ENCODE assay signal across 26 cellular contexts in the genomic region with DNA sequence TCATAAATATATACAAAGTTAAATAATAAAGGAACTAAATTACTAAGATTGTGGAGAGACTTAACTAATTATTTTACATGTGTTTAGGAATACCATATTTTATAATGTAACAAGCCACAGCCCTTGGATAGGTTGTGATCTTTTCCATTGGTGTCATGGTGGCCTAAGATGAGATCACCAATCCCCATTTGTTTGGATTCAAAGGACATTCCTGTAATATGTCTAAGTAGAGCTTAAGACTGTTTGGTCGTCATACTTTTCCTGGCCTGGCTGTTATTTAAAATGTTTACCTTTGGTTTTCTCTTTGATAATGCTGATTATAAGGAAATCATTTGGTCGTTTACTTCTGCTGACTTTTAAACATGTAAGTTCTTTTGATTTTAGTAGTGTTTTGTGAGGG.
"Had no signal": no experiment of that assay in that cellular context is flagged by ENCODE, and none has a peak within 500 bp of the region (broad histone marks: within the 10 kb centered on the region; RNA-seq: fewer than 3 reads in every experiment).

No MANE protein-coding gene starts in this region.

- H3K4me1 Mint-ChIP-seq: naive thymus-derived CD8-positive, alpha-beta T cell; stimulated activated effector memory CD8-positive, alpha-beta T cell treated with anti-CD3 and anti-CD28 coated beads, Interleukin-12 subunit alpha, Interleukin-12 subunit beta, amount 100 ng/mL, for 72 hours had no signal

- H3K9me3 Mint-ChIP-seq: endodermal cell; naive thymus-derived CD8-positive, alpha-beta T cell; nephron progenitor cell; stimulated activated effector memory CD8-positive, alpha-beta T cell treated with anti-CD3 and anti-CD28 coated beads, Interleukin-12 subunit alpha, Interleukin-12 subunit beta, amount 100 ng/mL, for 72 hours had no signal

- H3K4me1 ChIP-seq: gastrocnemius medialis, left lung, psoas muscle, sigmoid colon, stomach, thyroid gland, vagina had no signal

- H3K9me3 ChIP-seq: gastrocnemius medialis, left lung, ovary, psoas muscle, sigmoid colon, stomach, thyroid gland, vagina had no signal

- H3K27ac ChIP-seq: epithelial cell of prostate, gastrocnemius medialis, left lung, ovary, psoas muscle, sigmoid colon, stomach, thyroid gland, vagina had no signal

- ATAC-seq: esophagus mucosa; gastrocnemius medialis; left cardiac atrium; left lung; naive thymus-derived CD8-positive, alpha-beta T cell; psoas muscle; right cardiac atrium; stimulated activated effector memory CD8-positive, alpha-beta T cell treated with anti-CD3 and anti-CD28 coated beads, Interleukin-12 subunit alpha, Interleukin-12 subunit beta, amount 100 ng/mL, for 72 hours had no signal

- H3K27me3 ChIP-seq: dorsolateral prefrontal cortex, gastrocnemius medialis, left lung, ovary, sigmoid colon, stomach, thyroid gland, vagina had no signal

- H3K36me3 ChIP-seq: gastrocnemius medialis, left lung, ovary, thyroid gland, vagina had no signal

- H3K27ac Mint-ChIP-seq: naive thymus-derived CD8-positive, alpha-beta T cell; nephron progenitor cell; stimulated activated effector memory CD8-positive, alpha-beta T cell treated with anti-CD3 and anti-CD28 coated beads, Interleukin-12 subunit alpha, Interleukin-12 subunit beta, amount 100 ng/mL, for 72 hours had no signal

- H3K4me3 Mint-ChIP-seq: endodermal cell; naive thymus-derived CD8-positive, alpha-beta T cell; nephron progenitor cell; stimulated activated effector memory CD8-positive, alpha-beta T cell treated with anti-CD3 and anti-CD28 coated beads, Interleukin-12 subunit alpha, Interleukin-12 subunit beta, amount 100 ng/mL, for 72 hours had no signal

- H3K27me3 Mint-ChIP-seq: naive thymus-derived CD8-positive, alpha-beta T cell had no signal

- DNase-seq: dorsolateral prefrontal cortex; effector CD4-positive, alpha-beta T cell; endodermal cell; foreskin fibroblast; gastrocnemius medialis; left cardiac atrium; left lung; mesendoderm; naive thymus-derived CD8-positive, alpha-beta T cell; nephron progenitor cell; nucleus accumbens; ovary; posterior cingulate gyrus; psoas muscle; right cardiac atrium; sigmoid colon; stimulated activated CD4-positive, alpha-beta T cell treated with anti-CD3 and anti-CD28 coated beads, Interleukin-2, amount 100 ng/mL, for 24 hours; stimulated activated CD4-positive, alpha-beta T cell treated with anti-CD3 and anti-CD28 coated beads, Interleukin-4, amount 100 ng/mL, for 24 hours; stimulated activated naive CD4-positive, alpha-beta T cell treated with Interleukin-2 at 50 U/mL for 16 hours; stomach; thyroid gland; trophoblast cell had no signal

- H3K4me3 ChIP-seq: dorsolateral prefrontal cortex, gastrocnemius medialis, left lung, ovary, psoas muscle, sigmoid colon, stomach, thyroid gland, vagina had no signal
